In genomic region chr5:96952118-96952750, GRCh38 we compare ENCODE assay signal across 19 cellular contexts. TPM values are rescaled to one million over a fixed set of nuclear protein-coding genes. Genes with fewer than 3 reads are reported as not detected.
DNase-seq lines count a peak whose midpoint lies in the region; ATAC-seq, FAIRE-seq and TF ChIP-seq lines count a peak whose summit lies in the region.
"Had no signal": no experiment of that assay in that cellular context is flagged by ENCODE, and none has a peak within 500 bp of the region (broad histone marks: within the 10 kb centered on the region; RNA-seq: fewer than 3 reads in every experiment).

No MANE protein-coding gene starts in this region.

- no peak overlapping the region for H3K4me2 ChIP-seq in osteoblast (ENCODE audit: insufficient read depth, low read length)

- no peaks in the 10 kb centered on the region for H3K27me3 ChIP-seq in WERI-Rb-1 (ENCODE audit: insufficient read depth, low read depth, severe bottlenecking)
- H3K27me3 ChIP-seq in osteoblast (ENCODE audit: insufficient read depth, low read length), result no peaks in the 10 kb centered on the region
- H3K27me3 ChIP-seq in Peyer's patch, result no peaks in the 10 kb centered on the region
- no peaks in the 10 kb centered on the region for H3K27me3 ChIP-seq in upper lobe of left lung

- WGBS in upper lobe of left lung, 2 donors, result 91 to 93% methylated on average over 3 of the region's 3 CpGs

- H2AFZ ChIP-seq in osteoblast (ENCODE audit: low read length), result no peak overlapping the region

- no peak for TF ChIP-seq EP300 in upper lobe of left lung (IDR thresholded peaks at IDR 0.05)

- TF ChIP-seq POLR2A in Peyer's patch (IDR thresholded peaks at IDR 0.05) (no peak), upper lobe of left lung (IDR thresholded peaks at IDR 0.05) (no peak)

- H3K79me2 ChIP-seq in osteoblast (ENCODE audit: insufficient read depth, low read length), result peaks cover 77% of the 10 kb centered on the region

- TF ChIP-seq CTCF in WERI-Rb-1 (IDR thresholded peaks at IDR 0.05; ENCODE audit: low read depth, low read length) (no peak), osteoblast (IDR thresholded peaks at IDR 0.05; ENCODE audit: extremely low read depth, low read depth, low read length) (no peak), Peyer's patch (IDR thresholded peaks at IDR 0.05) (no peak), upper lobe of left lung (IDR thresholded peaks at IDR 0.05) (no peak)

- H3K9me3 ChIP-seq in WERI-Rb-1 (ENCODE audit: severe bottlenecking), result no peaks in the 10 kb centered on the region
- no peaks in the 10 kb centered on the region for H3K9me3 ChIP-seq in osteoblast (ENCODE audit: low read depth, low read length)
- H3K9me3 ChIP-seq in Peyer's patch, result no peaks in the 10 kb centered on the region
- no peaks in the 10 kb centered on the region for H3K9me3 ChIP-seq in upper lobe of left lung

- H3K4me3 ChIP-seq in WERI-Rb-1 (ENCODE audit: low read depth, low read length) (no peak overlapping the region), osteoblast (ENCODE audit: insufficient read depth, low read length) (no peak overlapping the region), Peyer's patch (no peak overlapping the region), upper lobe of left lung (no peak overlapping the region)

- H3K27ac ChIP-seq in WERI-Rb-1, result peak overlapping the region; percentile 55
- H3K27ac ChIP-seq in osteoblast (ENCODE audit: low read depth, low read length), result no peak overlapping the region
- no peak overlapping the region for H3K27ac ChIP-seq in Peyer's patch
- H3K27ac ChIP-seq in upper lobe of left lung, result no peak overlapping the region
- H3K27ac ChIP-seq: C4-2B had no signal

- no peaks in the 10 kb centered on the region for H3K4me1 ChIP-seq in osteoblast (ENCODE audit: insufficient read depth, low read length)
- peaks cover 0 to 8% (median 2%) of the 10 kb centered on the region in 4 donors for H3K4me1 ChIP-seq in Peyer's patch
- H3K4me1 ChIP-seq in upper lobe of left lung, result peaks cover 0 to 4% (median 3%) of the 10 kb centered on the region in 4 donors

- ATAC-seq in upper lobe of left lung (ENCODE audit: low FRiP score in 2 of 2), result no peak

- no peak for DNase-seq in WERI-Rb-1
- DNase-seq in frontal cortex (ENCODE audit: low spot score in 2 of 2), result no peak
- peak; percentile 53 for DNase-seq in osteoblast (ENCODE audit: insufficient read length, low spot score, missing footprints)
- DNase-seq in Peyer's patch, result no peak
- no peak for DNase-seq in NCI-H187 treated with DMSO at 0.1 percent for 48 hours (lab: John Stamatoyannopoulos, UW)
- no peak for DNase-seq in Kasumi-1 (lab: John Stamatoyannopoulos, UW)
- DNase-seq in upper lobe of left lung, result no peak
- DNase-seq: activated CD4-positive, alpha-beta T cell treated with anti-CD3 and anti-CD28 coated beads for 1 hour; activated effector memory CD4-positive, alpha-beta T cell treated with Interleukin-2 at 50 U/mL for 16 hours; central memory CD4-positive, alpha-beta T cell; GF-D8; H9; NCI-H2171; OCI-M1; stimulated activated CD4-positive, alpha-beta T cell treated with anti-CD3 and anti-CD28 coated beads, Interleukin-4, amount 100 ng/mL, for 24 hours; stimulated activated naive CD4-positive, alpha-beta T cell; SW 1271 had no signal

- H4K20me1 ChIP-seq in osteoblast (ENCODE audit: insufficient read depth, low read length), result peaks cover 8% of the 10 kb centered on the region

- H3K36me3 ChIP-seq in WERI-Rb-1 (no peaks in the 10 kb centered on the region), osteoblast (ENCODE audit: insufficient read depth, low read length) (no peaks in the 10 kb centered on the region), Peyer's patch (no peaks in the 10 kb centered on the region), upper lobe of left lung (no peaks in the 10 kb centered on the region)

- FAIRE-seq in G401.6 (lab: Jason Lieb, UNC) (peak; percentile 72), frontal cortex (lab: Jason Lieb, UNC) (peak; percentile 57)

RNA-seq across cellular contexts. Expression of gene LNPEP, which starts 16.4 kb away (rescaled TPM):
- 49.7 TPM for total RNA-seq in frontal cortex
- total RNA-seq in osteoblast, result 44.9 and 53.6 TPM in 2 replicates
- total RNA-seq in Peyer's patch, result 10 to 100 TPM; 28.9 to 64.4 (median 38.5) TPM
- 10 to 100 TPM; 28.9 to 67.2 (median 42.7) TPM for total RNA-seq in upper lobe of left lung
